ENCODE assay signal across 10 cellular contexts in genomic region chr17:71237903-71238538, GRCh38.
DNase-seq lines count a peak whose midpoint lies in the region; FAIRE-seq and TF ChIP-seq lines count a peak whose summit lies in the region.
"Had no signal": no experiment of that assay in that cellular context is flagged by ENCODE, and none has a peak within 500 bp of the region (broad histone marks: within the 10 kb centered on the region; RNA-seq: fewer than 3 reads in every experiment).

No MANE protein-coding gene starts in this region.

- TF ChIP-seq CTCF in dorsolateral prefrontal cortex (IDR thresholded peaks at IDR 0.05 in 54 of 56, conservative IDR thresholded peaks at IDR 0.05 in 2 of 56; ENCODE audit: low read depth in 1 of 56, partially characterized antibody in 56 of 56) (peak in 54 of 56 donors; percentile 28 to 76 (median 52)), GM10266 (IDR thresholded peaks at IDR 0.05; ENCODE audit: control insufficient read depth, insufficient read depth, low read depth, missing control alignments) (no peak)

- intact Hi-C loops in dorsolateral prefrontal cortex (cut with DNase I) = loop anchor here (1.0 to 5.0 kb wide), 4 partner anchors 224 to 1304 kb away; no protein-coding TSS in a partner anchor

- CTCF ChIA-PET in activated CD4-positive, alpha-beta T cell treated with anti-CD3 and anti-CD28 coated beads, Interleukin-2, amount 10 ng/mL, durations not matched to agents 7 days and 5 days (lab: Charles Lee) = no interaction called here

- no peaks in the 10 kb centered on the region for H3K36me3 Mint-ChIP-seq in activated CD4-positive, alpha-beta T cell treated with anti-CD3 and anti-CD28 coated beads, Interleukin-2, amount 10 ng/mL, durations not matched to agents 7 days and 5 days (ENCODE audit: low read depth)

- H3K9me3 Mint-ChIP-seq in activated CD4-positive, alpha-beta T cell treated with anti-CD3 and anti-CD28 coated beads, Interleukin-2, amount 10 ng/mL, durations not matched to agents 7 days and 5 days = peaks cover 8% of the 10 kb centered on the region

- H3K36me3 ChIP-seq in small intestine (ENCODE audit: control insufficient read depth in 2 of 2, insufficient read depth in 2 of 2, low read length in 2 of 2) = no peaks in the 10 kb centered on the region

- H3K9me3 ChIP-seq in small intestine (ENCODE audit: control insufficient read depth, low read depth) = no peaks in the 10 kb centered on the region

- 69 to 80% (median 79%) methylated on average over 1 of the region's 1 CpG for WGBS in small intestine, 3 donors

- POLR2A ChIA-PET in activated CD4-positive, alpha-beta T cell treated with anti-CD3 and anti-CD28 coated beads, Interleukin-2, amount 10 ng/mL, durations not matched to agents 7 days and 5 days (lab: Charles Lee) = no interaction called here

- H3K4me1 Mint-ChIP-seq in activated CD4-positive, alpha-beta T cell treated with anti-CD3 and anti-CD28 coated beads, Interleukin-2, amount 10 ng/mL, durations not matched to agents 7 days and 5 days = no peaks in the 10 kb centered on the region

- H3K27me3 Mint-ChIP-seq in activated CD4-positive, alpha-beta T cell treated with anti-CD3 and anti-CD28 coated beads, Interleukin-2, amount 10 ng/mL, durations not matched to agents 7 days and 5 days = no peaks in the 10 kb centered on the region

- H3K4me1 ChIP-seq in small intestine (ENCODE audit: control insufficient read depth in 2 of 2, insufficient read depth in 1 of 2, low read depth in 1 of 2, low read length in 1 of 2) = no peaks in the 10 kb centered on the region

- H3K27ac ChIP-seq in dorsolateral prefrontal cortex (no peak overlapping the region), small intestine (ENCODE audit: low read depth in 1 of 2, low read length in 1 of 2) (no peak overlapping the region)

- FAIRE-seq in small intestine (lab: Jason Lieb, UNC) = no peak

- H3K27ac Mint-ChIP-seq in activated CD4-positive, alpha-beta T cell treated with anti-CD3 and anti-CD28 coated beads, Interleukin-2, amount 10 ng/mL, durations not matched to agents 7 days and 5 days = no peak overlapping the region

- no peak overlapping the region for H3K4me3 Mint-ChIP-seq in activated CD4-positive, alpha-beta T cell treated with anti-CD3 and anti-CD28 coated beads, Interleukin-2, amount 10 ng/mL, durations not matched to agents 7 days and 5 days

- DNase-seq in HCEC 1CT (peak; percentile 47), NCI-H2107 treated with DMSO at 0.1 percent for 48 hours (lab: John Stamatoyannopoulos, UW; ENCODE audit: unreplicated experiment) (peak; percentile 31), dorsolateral prefrontal cortex (no peak), small intestine (peak; percentile 34), HK-2 (ENCODE audit: unreplicated experiment) (no peak), GM10266 (ENCODE audit: extremely low spot score) (no peak)
- no peak for DNase-seq in activated CD4-positive, alpha-beta T cell treated with anti-CD3 and anti-CD28 coated beads, Interleukin-2, amount 10 ng/mL, durations not matched to agents 7 days and 5 days
- no peak for DNase-seq in stimulated activated naive CD4-positive, alpha-beta T cell treated with Interleukin-2 at 50 U/mL for 16 hours (lab: John Stamatoyannopoulos, UW)
- DNase-seq: activated CD8-positive, alpha-beta memory T cell treated with anti-CD3 and anti-CD28 coated beads, Interleukin-2, amount 50 U/mL, for 48 hours; NCI-H774 had no signal

- H3K27me3 ChIP-seq in dorsolateral prefrontal cortex (no peaks in the 10 kb centered on the region), small intestine (ENCODE audit: control insufficient read depth in 2 of 2, insufficient read depth in 2 of 2, low read length in 2 of 2) (no peaks in the 10 kb centered on the region)

- H3K4me3 ChIP-seq in dorsolateral prefrontal cortex (no peak overlapping the region), small intestine (ENCODE audit: low read depth in 1 of 2, low read length in 2 of 2) (no peak overlapping the region)

Comparison
In these comparisons a context has a peak if more than half of its experiments do, and no peak if none do; other contexts are left out.
1. DNase-seq: peak in HCEC 1CT (single experiment), NCI-H2107 treated with DMSO at 0.1 percent for 48 hours (single experiment) and small intestine (single experiment); none in dorsolateral prefrontal cortex (0 of 10), HK-2 (single experiment), activated CD4-positive, alpha-beta T cell treated with anti-CD3 and anti-CD28 coated beads, Interleukin-2, amount 10 ng/mL, durations not matched to agents 7 days and 5 days (single experiment), GM10266 (single experiment) and stimulated activated naive CD4-positive, alpha-beta T cell treated with Interleukin-2 at 50 U/mL for 16 hours (single experiment).